8 cellular contexts compared by ENCODE assay signal in genomic region chr4:55398461-55398860, GRCh38. TPM values are rescaled to one million over a fixed set of nuclear protein-coding genes. Genes with fewer than 3 reads are reported as not detected.
DNase-seq lines count a peak whose midpoint lies in the region; ATAC-seq and TF ChIP-seq lines count a peak whose summit lies in the region.

No MANE protein-coding gene starts in this region.

- H3K36me3 Mint-ChIP-seq in naive thymus-derived CD4-positive, alpha-beta T cell: peaks cover 0 to 19% (median 0%) of the 10 kb centered on the region in 5 donors

- H3K9me3 Mint-ChIP-seq in naive thymus-derived CD4-positive, alpha-beta T cell: no peaks in the 10 kb centered on the region

- H3K4me1 Mint-ChIP-seq in naive thymus-derived CD4-positive, alpha-beta T cell: peaks cover 34 to 60% (median 45%) of the 10 kb centered on the region in 7 donors

- H3K36me3 ChIP-seq in naive thymus-derived CD4-positive, alpha-beta T cell (ENCODE audit: control insufficient read depth in 2 of 3, insufficient read depth in 3 of 3, low read length in 3 of 3): no peaks in the 10 kb centered on the region

- H3K4me3 Mint-ChIP-seq in naive thymus-derived CD4-positive, alpha-beta T cell: peak overlapping the region; percentile 85 to 96 (median 90)

- H3K27me3 Mint-ChIP-seq in naive thymus-derived CD4-positive, alpha-beta T cell: no peaks in the 10 kb centered on the region

- H3K27ac ChIP-seq in naive thymus-derived CD4-positive, alpha-beta T cell (ENCODE audit: low read depth, low read length): no peak overlapping the region

- intact Hi-C loops in naive thymus-derived CD4-positive, alpha-beta T cell (cut with micrococcal nuclease): loop anchor here (2.0 to 10.0 kb wide), 12 partner anchors 14 to 1579 kb away; partner anchors contain the start of genes REST (in 2 of the 2), AASDH (in 1 of the 2), CHIC2 (in 1 of the 2) and NOA1 (in 1 of the 2)

- peaks cover 27 to 31% of the 10 kb centered on the region in 2 donors for H3K4me1 ChIP-seq in naive thymus-derived CD4-positive, alpha-beta T cell (ENCODE audit: control insufficient read depth in 2 of 2, insufficient read depth in 2 of 2, low read length in 2 of 2)

- H3K27ac Mint-ChIP-seq in naive thymus-derived CD4-positive, alpha-beta T cell: peak overlapping the region in 3 of 9 donors; percentile 0 to 66 (median 62)

- H3K9me3 ChIP-seq in naive thymus-derived CD4-positive, alpha-beta T cell (ENCODE audit: control insufficient read depth in 2 of 3, low read length in 3 of 3): no peaks in the 10 kb centered on the region

- TF ChIP-seq POLR2A in GM18505 (IDR thresholded peaks at IDR 0.05; ENCODE audit: borderline replicate concordance, extremely low read depth, insufficient read depth, insufficient read length): no peak

- H3K4me3 ChIP-seq in AG10803 (ENCODE audit: low read length): peak overlapping the region; percentile 84
- peak overlapping the region; percentile 61 for H3K4me3 ChIP-seq in LNCaP clone FGC (ENCODE audit: low read depth, low read length)
- H3K4me3 ChIP-seq in choroid plexus epithelial cell (ENCODE audit: low read depth, low read length): peak overlapping the region; percentile 74
- H3K4me3 ChIP-seq in naive thymus-derived CD4-positive, alpha-beta T cell (ENCODE audit: low read length): peak overlapping the region; percentile 23

- POLR2A ChIA-PET in naive thymus-derived CD4-positive, alpha-beta T cell (lab: Charles Lee): interaction anchor here (0.5 to 1.2 kb wide), 4 partner anchors 33 to 1343 kb away, joined by 3 to 5 read pairs (median 4); no protein-coding TSS in a partner anchor

- no peak for ATAC-seq in naive thymus-derived CD4-positive, alpha-beta T cell
- ATAC-seq in GM18505 (IDR thresholded peaks at IDR 0.05; ENCODE audit: unreplicated experiment): no peak
- ATAC-seq in HG02870 (IDR thresholded peaks at IDR 0.05; ENCODE audit: unreplicated experiment): no peak
- ATAC-seq in HG02981 (IDR thresholded peaks at IDR 0.05; ENCODE audit: unreplicated experiment): no peak

- TF ChIP-seq CTCF in AG10803 (conservative IDR thresholded peaks at IDR 0.05; ENCODE audit: low read length) (no peak), LNCaP clone FGC (IDR thresholded peaks at IDR 0.05; ENCODE audit: control insufficient read depth, extremely low read depth, insufficient read depth) (no peak), choroid plexus epithelial cell (conservative IDR thresholded peaks at IDR 0.05; ENCODE audit: low read depth, low read length) (no peak)

- H3K27me3 ChIP-seq in naive thymus-derived CD4-positive, alpha-beta T cell (ENCODE audit: control insufficient read depth in 2 of 2, insufficient read depth in 2 of 2, low read length in 2 of 2): no peaks in the 10 kb centered on the region

- CTCF ChIA-PET in naive thymus-derived CD4-positive, alpha-beta T cell (lab: Charles Lee): interaction anchor here (1.3 to 2.0 kb wide), 2 partner anchors 10 to 17 kb away, joined by 3 to 5 read pairs; no protein-coding TSS in a partner anchor

- DNase-seq in AG10803 (ENCODE audit: low read depth) (peak; percentile 26), LNCaP clone FGC (ENCODE audit: low read depth) (no peak), choroid plexus epithelial cell (ENCODE audit: low read depth) (peak; percentile 48)
- no peak for DNase-seq in naive thymus-derived CD4-positive, alpha-beta T cell
- no peak for DNase-seq in activated effector memory CD4-positive, alpha-beta T cell treated with Interleukin-2 at 50 U/mL for 16 hours

RNA-seq across cellular contexts. Expression of gene TMEM165, which starts 2.7 kb away (rescaled TPM):
- total RNA-seq in naive thymus-derived CD4-positive, alpha-beta T cell: 10 to 100 TPM; 53.1 to 80.9 (median 58.9) TPM
- polyA plus RNA-seq in naive thymus-derived CD4-positive, alpha-beta T cell: 10 to 100 TPM; 22.9 to 26.7 TPM

RNA-seq across cellular contexts. Expression of gene SRD5A3, which starts 52.4 kb away (rescaled TPM):
- total RNA-seq in naive thymus-derived CD4-positive, alpha-beta T cell: 1 to 10 TPM; 1.9 to 8.5 (median 4.5) TPM
- polyA plus RNA-seq in naive thymus-derived CD4-positive, alpha-beta T cell: 10 to 100 TPM in 1 of 2 donors, 1 to 10 TPM in 1; 5.0 to 10.6 TPM

Comparison
In these comparisons a context has a peak if more than half of its experiments do, and no peak if none do; other contexts are left out.
1. DNase-seq: peak in AG10803 (single experiment) and choroid plexus epithelial cell (single experiment); none in LNCaP clone FGC (single experiment), naive thymus-derived CD4-positive, alpha-beta T cell (0 of 9) and activated effector memory CD4-positive, alpha-beta T cell treated with Interleukin-2 at 50 U/mL for 16 hours (single experiment).
2. H3K4me3 ChIP-seq: peak in every context shown above with its lines; median percentile 84 in AG10803; 74 in choroid plexus epithelial cell; 61 in LNCaP clone FGC; 23 in naive thymus-derived CD4-positive, alpha-beta T cell.